Comparison of ENCODE assay signal across 1 cellular context in genomic region chr9:37641331-37641730, GRCh38.
TF ChIP-seq lines count a peak whose summit lies in the region.

No MANE protein-coding gene starts in this region.

TF ChIP-seq in GM12878, 131 proteins besides CTCF, POLR2A, EP300 and RAD21:
- TF ChIP-seq USF2 (IDR thresholded peaks at IDR 0.05; ENCODE audit: borderline replicate concordance, low read depth, low read length) (no peak), E2F8 (IDR thresholded peaks at IDR 0.05; ENCODE audit: low read depth, partially characterized antibody) (no peak), ZBED1 (IDR thresholded peaks at IDR 0.05; ENCODE audit: borderline replicate concordance) (no peak), NBN (IDR thresholded peaks at IDR 0.05) (no peak), YBX1 (IDR thresholded peaks at IDR 0.05) (no peak), CUX1 (IDR thresholded peaks at IDR 0.05; ENCODE audit: insufficient replicate concordance, low read depth, low read length) (no peak), ETV6 (conservative IDR thresholded peaks at IDR 0.05 in 1 of 2, IDR thresholded peaks at IDR 0.05 in 1 of 2; ENCODE audit: borderline replicate concordance in 1 of 2, low read depth in 1 of 2) (no peak), SPI1 (IDR thresholded peaks at IDR 0.05; ENCODE audit: borderline replicate concordance, insufficient read depth, low read depth, low read length) (no peak), REST (IDR thresholded peaks at IDR 0.05; ENCODE audit: low read depth, low read length) (no peak), BMI1 (IDR thresholded peaks at IDR 0.05; ENCODE audit: borderline replicate concordance) (no peak)
